ENCODE assay signal across 8 cellular contexts in the genomic region with DNA sequence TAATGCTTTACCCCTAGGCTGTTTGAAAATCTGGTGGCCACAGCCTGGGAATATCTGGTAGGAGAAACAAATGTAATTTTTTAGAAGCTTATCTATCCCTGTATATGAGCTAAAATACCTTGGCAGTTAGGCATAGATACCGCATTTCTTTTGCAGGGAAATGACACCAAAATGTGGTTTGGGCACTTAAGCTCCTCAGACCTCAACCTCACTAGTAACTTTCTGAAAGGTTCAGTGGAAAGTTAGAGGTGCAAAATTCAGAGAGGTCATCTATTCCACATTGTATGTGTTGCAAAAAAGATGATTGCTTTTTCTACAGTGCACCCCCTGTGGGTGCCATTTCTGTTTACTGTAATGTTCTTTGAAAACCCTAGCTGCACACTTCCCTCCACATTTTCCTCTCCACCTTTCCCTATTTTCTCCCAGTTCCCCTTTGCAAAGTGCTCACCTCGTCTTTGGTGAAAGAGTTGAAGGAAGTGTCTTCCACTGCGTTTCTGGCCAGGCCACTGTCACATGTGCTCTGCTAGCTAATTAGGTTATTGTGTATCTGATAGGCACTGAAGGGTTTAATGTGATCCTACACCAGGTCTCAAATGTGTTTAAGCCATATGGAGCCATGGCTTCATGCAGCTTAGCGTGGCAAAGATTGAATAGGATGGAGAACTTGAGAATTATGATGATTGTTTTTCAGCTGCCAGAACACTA. TPM values are rescaled to one million over a fixed set of nuclear protein-coding genes. Genes with fewer than 3 reads are reported as not detected.
A peak's percentile ranks its signal among the peaks of the same experiment; 100 is the strongest.
DNase-seq lines count a peak whose midpoint lies in the region; ATAC-seq, FAIRE-seq and TF ChIP-seq lines count a peak whose summit lies in the region.

No MANE protein-coding gene starts in this region.

- peak overlapping the region; percentile 78 to 94 for H3K4me2 ChIP-seq in H1 (ENCODE audit: insufficient read depth in 1 of 2, low read depth in 2 of 2, low read length in 2 of 2)

- intact Hi-C loops in pancreas (cut with DNase I) = no loop called here

- no peak overlapping the region for H2AFZ ChIP-seq in H1 (ENCODE audit: low read length)

- no peaks in the 10 kb centered on the region for H3K9me3 ChIP-seq in H1 (ENCODE audit: insufficient read depth in 2 of 2, low read depth in 1 of 2, low read length in 1 of 2)
- no peaks in the 10 kb centered on the region for H3K9me3 ChIP-seq in pancreas

- H3K27ac ChIP-seq in H1 (ENCODE audit: low read depth, low read length) (no peak overlapping the region), pancreas (peak overlapping the region in 2 of 4 donors; percentile 65 to 86)

- peaks cover 3% of the 10 kb centered on the region for H3K27me3 Mint-ChIP-seq in activated T-cell treated with anti-CD3 and anti-CD28 coated beads, Interleukin-2, amount 50 U/mL, for 4 hours (ENCODE audit: low read depth)

- POLR2A ChIA-PET in H1 (lab: Charles Lee; ENCODE audit: partially characterized antibody) = interaction anchor here (1.2 to 8.5 kb wide), 3 partner anchors 12 to 57 kb away, joined by 3 to 88 read pairs (median 5); no protein-coding TSS in a partner anchor

- no peak overlapping the region for H4K8ac ChIP-seq in H1 (ENCODE audit: extremely low read depth, insufficient read depth, low read length)

- no peak for ATAC-seq in activated T-cell treated with anti-CD3 and anti-CD28 coated beads, Interleukin-2, amount 50 U/mL, for 4 hours
- no peak for ATAC-seq in pancreas
- ATAC-seq in left lobe of liver = no peak

- H2BK12ac ChIP-seq in H1 (ENCODE audit: low read depth, low read length) = no peak overlapping the region

- peaks cover 60% of the 10 kb centered on the region for H3K4me1 Mint-ChIP-seq in activated T-cell treated with anti-CD3 and anti-CD28 coated beads, Interleukin-2, amount 50 U/mL, for 4 hours (ENCODE audit: low read depth)

- no peak for DNase-seq in activated T-cell treated with anti-CD3 and anti-CD28 coated beads, Interleukin-2, amount 50 U/mL, for 4 hours
- no peak for DNase-seq in activated T-cell treated with anti-CD3 and anti-CD28 coated beads, Interleukin-2, amount 50 U/mL, for 1 hour
- peak; percentile 31 for DNase-seq in RKO (ENCODE audit: low spot score)
- DNase-seq in H1 (ENCODE audit: low read depth in 1 of 2, low spot score in 2 of 2) = no peak
- no peak for DNase-seq in pancreas
- no peak for DNase-seq in GM12892 (ENCODE audit: insufficient read length)
- DNase-seq in left lobe of liver (ENCODE audit: low spot score) = no peak
- no peak for DNase-seq in activated CD8-positive, alpha-beta memory T cell treated with anti-CD3 and anti-CD28 coated beads, Interleukin-2, amount 50 U/mL, for 4 hours

- H2AK5ac ChIP-seq in H1 (ENCODE audit: low read depth, low read length) = no peak overlapping the region

- no peak for TF ChIP-seq EP300 in H1 (IDR thresholded peaks at IDR 0.05; ENCODE audit: borderline replicate concordance in 1 of 2, low read depth in 2 of 2, low read length in 2 of 2)

- no peak overlapping the region for H3K56ac ChIP-seq in H1 (replicated peaks; ENCODE audit: insufficient read length, low read depth, low read length)

- H4K91ac ChIP-seq in H1 (replicated peaks; ENCODE audit: insufficient read length, low read length) = no peak overlapping the region

- peaks cover 0 to 8% (median 1%) of the 10 kb centered on the region in 4 experiments; a peak in 3 of 8 replicates for H3K36me3 ChIP-seq in H1 (ENCODE audit: control insufficient read depth in 2 of 4, insufficient read depth in 4 of 4, low read length in 3 of 4)
- H3K36me3 ChIP-seq in pancreas = no peaks in the 10 kb centered on the region

- TF ChIP-seq RAD21 in H1 (IDR thresholded peaks at IDR 0.05 in 1 of 2, conservative IDR thresholded peaks at IDR 0.05 in 1 of 2; ENCODE audit: low read depth in 2 of 2, low read length in 2 of 2) = no peak

- H2BK15ac ChIP-seq in H1 (ENCODE audit: low read length) = no peak overlapping the region

- TF ChIP-seq CTCF in H1 (IDR thresholded peaks at IDR 0.05; ENCODE audit: control extremely low read depth in 1 of 3, insufficient read depth in 1 of 3, low read depth in 1 of 3, low read length in 3 of 3) = no peak
- TF ChIP-seq CTCF in pancreas (IDR thresholded peaks at IDR 0.05) = no peak

- peaks cover 28% of the 10 kb centered on the region for H3K36me3 Mint-ChIP-seq in activated T-cell treated with anti-CD3 and anti-CD28 coated beads, Interleukin-2, amount 50 U/mL, for 4 hours (ENCODE audit: insufficient read depth)

- no peak overlapping the region for H3K4ac ChIP-seq in H1 (replicated peaks; ENCODE audit: insufficient read length, low read depth, low read length)

- no peak overlapping the region for H2BK20ac ChIP-seq in H1 (ENCODE audit: low read length)

- 33% methylated on average over 4 of the region's 4 CpGs; no CpG with 5 or more reads in 1 of the 2 experiments for WGBS in H1 (ENCODE audit: extremely low coverage in 1 of 2, insufficient coverage in 1 of 2, insufficient read length in 1 of 2, insufficient replicate concordance in 2 of 2, low coverage in 1 of 2, low lambda C conversion rate in 2 of 2, missing lambda C conversion rate in 1 of 2), 2 experiments
- 7% methylated on average over 4 of the region's 4 CpGs for WGBS in pancreas, 2 donors

- H3K9me3 Mint-ChIP-seq in activated T-cell treated with anti-CD3 and anti-CD28 coated beads, Interleukin-2, amount 50 U/mL, for 4 hours = no peaks in the 10 kb centered on the region

- no peak overlapping the region for H3K14ac ChIP-seq in H1 (ENCODE audit: insufficient read length)

- no peak for FAIRE-seq in H1 (lab: Jason Lieb, UNC)
- no peak for FAIRE-seq in pancreas (lab: Jason Lieb, UNC)
- no peak for FAIRE-seq in GM12892 (lab: Jason Lieb, UNC)

- H3K18ac ChIP-seq in H1 (ENCODE audit: extremely low read depth, low read length) = peak overlapping the region; percentile 5; the same call in 1 of the 2 replicates

- H4K5ac ChIP-seq in H1 (ENCODE audit: insufficient read length, low read depth, low read length) = peak overlapping the region; percentile 61

- H3K27me3 ChIP-seq in H1 (replicated peaks in 1 of 4; ENCODE audit: control insufficient read depth in 3 of 4, extremely low read depth in 1 of 4, insufficient read depth in 3 of 4, low read length in 3 of 4) (no peaks in the 10 kb centered on the region), pancreas (no peaks in the 10 kb centered on the region)

- no peak overlapping the region for H2BK5ac ChIP-seq in H1 (ENCODE audit: low read depth, low read length)

- peaks cover 0 to 11% of the 10 kb centered on the region in 2 experiments for H4K20me1 ChIP-seq in H1 (replicated peaks in 1 of 2; ENCODE audit: control insufficient read depth in 1 of 2, insufficient read depth in 2 of 2, low read length in 2 of 2)

- peak overlapping the region in 2 of 4 experiments; percentile 76 to 87; a peak in 4 of 7 replicates for H3K9ac ChIP-seq in H1 (replicated peaks in 1 of 4; ENCODE audit: extremely low read depth in 1 of 4, low read depth in 3 of 4, low read length in 3 of 4)

- TF ChIP-seq POLR2A in H1 (IDR thresholded peaks at IDR 0.05; ENCODE audit: control extremely low read depth in 1 of 2, low read depth in 2 of 2, low read length in 2 of 2) = no peak
- no peak for TF ChIP-seq POLR2A in GM12892 (IDR thresholded peaks at IDR 0.05; ENCODE audit: low read depth, low read length)

- no peak overlapping the region for H3K23ac ChIP-seq in H1 (ENCODE audit: insufficient read length)

- H3K4me3 Mint-ChIP-seq in activated T-cell treated with anti-CD3 and anti-CD28 coated beads, Interleukin-2, amount 50 U/mL, for 4 hours = peak overlapping the region; percentile 81

- H3K79me1 ChIP-seq in H1 (ENCODE audit: low read depth, low read length) = peaks cover 9% of the 10 kb centered on the region

- H3K79me2 ChIP-seq in H1 (ENCODE audit: control insufficient read depth in 1 of 2, insufficient read depth in 2 of 2, low read length in 2 of 2) = peaks cover 35 to 61% of the 10 kb centered on the region in 2 experiments

- H2BK120ac ChIP-seq in H1 (replicated peaks; ENCODE audit: low read depth, low read length) = no peak overlapping the region

- H3K23me2 ChIP-seq in H1 (ENCODE audit: low read depth, low read length) = peaks cover 14% of the 10 kb centered on the region

- H3K4me1 ChIP-seq in H1 (replicated peaks in 1 of 4; ENCODE audit: control insufficient read depth in 3 of 4, insufficient read depth in 4 of 4, low read length in 3 of 4) (peaks cover 2 to 24% (median 5%) of the 10 kb centered on the region in 4 experiments; a peak in 5 of 7 replicates), pancreas (peaks cover 25 to 32% (median 32%) of the 10 kb centered on the region in 3 donors)

- CTCF ChIA-PET in H1 (lab: Charles Lee; ENCODE audit: partially characterized antibody) = interaction anchor here (0.5 to 1.6 kb wide), 5 partner anchors 11 to 180 kb away, joined by 3 to 11 read pairs (median 3); no protein-coding TSS in a partner anchor

- H3K4me3 ChIP-seq in H1 (ENCODE audit: extremely low read depth in 1 of 4, insufficient read depth in 2 of 4, low read depth in 3 of 4, low read length in 4 of 4) (peak overlapping the region; percentile 61 to 86 (median 78)), pancreas (peak overlapping the region; percentile 78 to 83 (median 82))

TF ChIP-seq in H1, 55 proteins besides CTCF, POLR2A, EP300 and RAD21:
- 0 out of 4 replicates have a peak, but pooled peaks of 1 of the 2 experiments have one; percentile 22 for TF ChIP-seq SIN3A (conservative IDR thresholded peaks at IDR 0.05 in 1 of 2, IDR thresholded peaks at IDR 0.05 in 1 of 2; ENCODE audit: low read depth in 1 of 2, low read length in 2 of 2)
- TF ChIP-seq SIRT6 (IDR thresholded peaks at IDR 0.05; ENCODE audit: low read length) = no peak
TF ChIP-seq in H1: peak in this region for 1.

RNA-seq across cellular contexts. Expression of gene SACM1L, which starts 1.3 kb away (rescaled TPM):
- total RNA-seq in activated T-cell treated with anti-CD3 and anti-CD28 coated beads, Interleukin-2, amount 50 U/mL, for 4 hours = 10 to 100 TPM; 48.8 to 52.5 (median 49.2) TPM
- total RNA-seq in H1 (2021; fragmentation: NEBNext Ultra II Directional; extraction: Animal tissue kit (Norgen Biotek cat#: 25700)) = 59.7 and 61.0 TPM in 2 replicates
- 12.6 and 20.1 TPM in 2 replicates for polyA plus RNA-seq in H1 (2011; rRNA removed)
- polyA plus RNA-seq in H1 (2011; cell fraction: cytosol; rRNA removed) = 26.3 TPM
- polyA plus RNA-seq in H1 (2011; cell fraction: nucleus; rRNA removed) = 19.6 TPM
- 32.3 to 54.1 TPM (median 35.9 TPM) in 4 replicates for polyA plus RNA-seq in H1 (2012, experiment 1 of 2)
- polyA plus RNA-seq in H1 (2012, experiment 2 of 2) = 2.9 TPM
- 35.0 TPM for polyA plus RNA-seq in H1 (2013, experiment 1 of 2)
- 32.1 TPM for polyA plus RNA-seq in H1 (2013, experiment 2 of 2)
- 37.4 and 48.7 TPM in 2 replicates for polyA minus RNA-seq in H1 (2011; rRNA and poly(A)+ RNA removed)
- 49.0 TPM for polyA minus RNA-seq in H1 (2011; cell fraction: cytosol; rRNA and poly(A)+ RNA removed)
- 59.5 TPM for polyA minus RNA-seq in H1 (2011; cell fraction: nucleus; rRNA and poly(A)+ RNA removed)
- 10 to 100 TPM; 15.4 to 29.8 (median 18.4) TPM for total RNA-seq in pancreas
- 10 to 100 TPM; 18.3 to 28.9 TPM for polyA plus RNA-seq in pancreas
- polyA plus RNA-seq in GM12892 (2012; ENCODE audit: missing spikeins) = 19.0 TPM
- total RNA-seq in left lobe of liver = 19.7 TPM
